8 cellular contexts compared by ENCODE assay signal in the genomic region with DNA sequence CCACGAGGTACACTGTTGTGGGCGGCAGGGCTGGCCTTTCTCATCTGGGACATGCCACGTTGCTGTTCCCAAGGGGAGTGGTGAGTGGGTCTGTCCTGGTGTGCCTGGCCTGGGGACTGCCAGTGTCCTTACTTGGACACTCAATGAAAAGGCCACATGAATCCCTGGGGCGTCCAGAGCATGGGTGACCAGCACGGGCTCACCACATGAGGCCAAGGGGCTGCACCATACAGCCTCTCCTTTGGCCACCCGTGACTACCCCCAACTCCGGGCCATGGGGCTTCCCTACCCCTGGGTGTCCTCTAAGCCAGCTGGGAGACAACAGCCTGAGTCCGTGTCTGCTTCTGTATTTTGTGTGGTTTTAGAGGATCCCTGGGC. TPM values are rescaled to one million over a fixed set of nuclear protein-coding genes. Genes with fewer than 3 reads are reported as not detected.
DNase-seq lines count a peak whose midpoint lies in the region; ATAC-seq and TF ChIP-seq lines count a peak whose summit lies in the region.
"Had no signal": no experiment of that assay in that cellular context is flagged by ENCODE, and none has a peak within 500 bp of the region (broad histone marks: within the 10 kb centered on the region; RNA-seq: fewer than 3 reads in every experiment).

No MANE protein-coding gene starts in this region.

- WGBS in right cardiac atrium = 82% methylated on average over 8 of the region's 8 CpGs
- WGBS in right lobe of liver (ENCODE audit: insufficient coverage, low coverage, low lambda C conversion rate, missing lambda C conversion rate) = no CpG with 5 or more reads among the region's 8 CpGs

- intact Hi-C loops in right cardiac atrium (cut with DNase I) (no loop called here), cardiac septum (cut with DNase I) (no loop called here), right lobe of liver (cut with DNase I) (loop anchor here in 1 of 2 donors (10.0 kb wide), 1 partner anchor 133 kb away; no protein-coding TSS in a partner anchor)

- H3K27ac ChIP-seq in right cardiac atrium (ENCODE audit: low read length) (no peak overlapping the region), right lobe of liver (peak overlapping the region; percentile 54 to 97 (median 75))
- H3K27ac ChIP-seq: HL-60 had no signal

- H3K4me3 ChIP-seq in right cardiac atrium (ENCODE audit: low read length) (no peak overlapping the region), right lobe of liver (no peak overlapping the region), foreskin fibroblast (ENCODE audit: low read depth in 1 of 2, low read length in 2 of 2) (no peak overlapping the region)

- H3K4me1 ChIP-seq in right cardiac atrium (ENCODE audit: control insufficient read depth, insufficient read depth, low read length) = no peaks in the 10 kb centered on the region
- H3K4me1 ChIP-seq in right lobe of liver = peaks cover 3 to 44% (median 24%) of the 10 kb centered on the region in 4 donors

- no peak for TF ChIP-seq CTCF in right lobe of liver (IDR thresholded peaks at IDR 0.05)
- TF ChIP-seq CTCF in foreskin fibroblast (IDR thresholded peaks at IDR 0.05; ENCODE audit: low read depth, low read length) = no peak

- peaks cover 0 to 14% (median 2%) of the 10 kb centered on the region in 4 donors for H3K36me3 ChIP-seq in right lobe of liver

- H3K9me3 ChIP-seq in right cardiac atrium (ENCODE audit: control insufficient read depth, low read length) (no peaks in the 10 kb centered on the region), right lobe of liver (no peaks in the 10 kb centered on the region)
- H3K9me3 ChIP-seq: upper lobe of right lung had no signal

- ATAC-seq in right cardiac atrium (no peak), right lobe of liver (no peak), HG02588 (IDR thresholded peaks at IDR 0.05; ENCODE audit: unreplicated experiment) (no peak)

- peak; percentile 19 to 58 (median 43) for DNase-seq in right cardiac atrium
- DNase-seq in cardiac septum (ENCODE audit: low spot score) = no peak
- peak in 1 of 3 donors; percentile 54 for DNase-seq in right lobe of liver
- DNase-seq in RPMI8226 = no peak
- DNase-seq in foreskin fibroblast = no peak

- H3K27me3 ChIP-seq in right cardiac atrium (ENCODE audit: control insufficient read depth, insufficient read depth) (no peaks in the 10 kb centered on the region), right lobe of liver (no peaks in the 10 kb centered on the region)
- H3K27me3 ChIP-seq: upper lobe of right lung had no signal

- TF ChIP-seq POLR2A in right lobe of liver (IDR thresholded peaks at IDR 0.05) = no peak

RNA-seq across cellular contexts. Expression of a gene that starts 20.2 kb away (rescaled TPM):
- total RNA-seq in right cardiac atrium (10 to 100 TPM; 18.7 to 28.5 (median 26.0) TPM), cardiac septum (33.3 TPM), right lobe of liver (10 to 100 TPM; 35.9 to 47.8 (median 44.3) TPM)
- 32.9 TPM for polyA plus RNA-seq in right cardiac atrium

RNA-seq across cellular contexts. Expression of a gene that starts 20.3 kb away (rescaled TPM):
- total RNA-seq in right cardiac atrium (10 to 100 TPM; 69.6 to 89.3 (median 84.4) TPM), cardiac septum (97.1 TPM), right lobe of liver (100 to 1,000 TPM; 144 to 270 (median 200) TPM)
- 102 TPM for polyA plus RNA-seq in right cardiac atrium

RNA-seq across cellular contexts. Expression of a gene that starts 54.8 kb away (rescaled TPM):
- 10 to 100 TPM; 11.1 to 27.4 (median 18.4) TPM for total RNA-seq in right cardiac atrium
- 21.7 TPM for polyA plus RNA-seq in right cardiac atrium
- 46.8 TPM for total RNA-seq in cardiac septum
- total RNA-seq in right lobe of liver = 10 to 100 TPM; 11.5 to 40.9 (median 20.7) TPM

RNA-seq across cellular contexts. Expression of a gene that starts 59.1 kb away (rescaled TPM):
- 10 to 100 TPM; 61.1 to 70.4 (median 67.3) TPM for total RNA-seq in right cardiac atrium
- polyA plus RNA-seq in right cardiac atrium = 64.9 TPM
- 84.5 TPM for total RNA-seq in cardiac septum
- 10 to 100 TPM; 11.0 to 27.0 (median 15.5) TPM for total RNA-seq in right lobe of liver

Comparison
In these comparisons a context has a peak if more than half of its experiments do, and no peak if none do; other contexts are left out.
1. DNase-seq: peak in right cardiac atrium (3 of 3); none in cardiac septum (single experiment), RPMI8226 (single experiment) and foreskin fibroblast (0 of 2).